ENCODE assay signal across 10 cellular contexts in genomic region chr11:71286701-71287643, GRCh38. TPM values are rescaled to one million over a fixed set of nuclear protein-coding genes. Genes with fewer than 3 reads are reported as not detected.
A peak's percentile ranks its signal among the peaks of the same experiment; 100 is the strongest.
DNase-seq lines count a peak whose midpoint lies in the region; ATAC-seq and TF ChIP-seq lines count a peak whose summit lies in the region.
"Had no signal": no experiment of that assay in that cellular context is flagged by ENCODE, and none has a peak within 500 bp of the region (broad histone marks: within the 10 kb centered on the region; RNA-seq: fewer than 3 reads in every experiment).

No MANE protein-coding gene starts in this region.

- no peaks in the 10 kb centered on the region for H3K4me1 ChIP-seq in Panc1 (ENCODE audit: control insufficient read depth, insufficient read depth, low read length)
- H3K4me1 ChIP-seq in naive thymus-derived CD4-positive, alpha-beta T cell (ENCODE audit: control insufficient read depth in 2 of 2, insufficient read depth in 2 of 2, low read length in 2 of 2): no peaks in the 10 kb centered on the region

- H3K27ac Mint-ChIP-seq in naive thymus-derived CD4-positive, alpha-beta T cell: no peak overlapping the region
- H3K27ac Mint-ChIP-seq: activated naive CD8-positive, alpha-beta T cell treated with anti-CD3 and anti-CD28 coated beads, Interleukin-2, amount 10 ng/mL, durations not matched to agents 7 days and 5 days; memory B cell had no signal

- H3K9me3 Mint-ChIP-seq in naive thymus-derived CD4-positive, alpha-beta T cell: peaks cover 7 to 36% (median 23%) of the 10 kb centered on the region in 11 donors

- H3K9me3 ChIP-seq in Panc1 (ENCODE audit: control insufficient read depth, insufficient read depth, low read depth, low read length): peaks cover 3% of the 10 kb centered on the region; the same call in 1 of the 2 replicates
- peaks cover 0 to 9% (median 0%) of the 10 kb centered on the region in 3 experiments for H3K9me3 ChIP-seq in naive thymus-derived CD4-positive, alpha-beta T cell (ENCODE audit: control insufficient read depth in 2 of 3, low read length in 3 of 3)

- H3K4me1 Mint-ChIP-seq in naive thymus-derived CD4-positive, alpha-beta T cell: no peaks in the 10 kb centered on the region
- H3K4me1 Mint-ChIP-seq: activated naive CD8-positive, alpha-beta T cell treated with anti-CD3 and anti-CD28 coated beads, Interleukin-2, amount 10 ng/mL, durations not matched to agents 7 days and 5 days; memory B cell had no signal

- in situ Hi-C loops in Panc1 (cut with HindIII; ENCODE audit: low pct_unique_long_range_greater_than_20kb, low sequenced_read_pairs): no loop called here

- peak; percentile 83 for ATAC-seq in Panc1
- no peak for ATAC-seq in naive thymus-derived CD4-positive, alpha-beta T cell

- intact Hi-C loops in Panc1 (cut with micrococcal nuclease; ENCODE audit: unreplicated experiment): no loop called here
- intact Hi-C loops in naive thymus-derived CD4-positive, alpha-beta T cell (cut with micrococcal nuclease): no loop called here

- POLR2A ChIA-PET in Panc1 (lab: Charles Lee): no interaction called here
- POLR2A ChIA-PET in naive thymus-derived CD4-positive, alpha-beta T cell (lab: Charles Lee): no interaction called here

- no TSS peak for BruUV-seq in Panc1 (replicated peaks; lab: Mats Ljungman, UMichigan)

- TF ChIP-seq CTCF in Panc1 (IDR thresholded peaks at IDR 0.05): no peak
- TF ChIP-seq CTCF in fibroblast of the aortic adventitia (IDR thresholded peaks at IDR 0.05; ENCODE audit: insufficient read depth, low read length): no peak

- peaks cover 0 to 14% (median 0%) of the 10 kb centered on the region in 5 donors for H3K36me3 Mint-ChIP-seq in naive thymus-derived CD4-positive, alpha-beta T cell
- H3K36me3 Mint-ChIP-seq: activated naive CD8-positive, alpha-beta T cell treated with anti-CD3 and anti-CD28 coated beads, Interleukin-2, amount 10 ng/mL, durations not matched to agents 7 days and 5 days; memory B cell had no signal

- no peak overlapping the region for H3K4me3 ChIP-seq in Panc1 (ENCODE audit: low read depth in 2 of 2, low read length in 2 of 2)
- H3K4me3 ChIP-seq in fibroblast of the aortic adventitia (ENCODE audit: low read depth, low read length): peak overlapping the region; percentile 1
- H3K4me3 ChIP-seq in naive thymus-derived CD4-positive, alpha-beta T cell (ENCODE audit: low read length): no peak overlapping the region

- peaks cover 4 to 33% (median 7%) of the 10 kb centered on the region in 5 donors for H3K27me3 Mint-ChIP-seq in naive thymus-derived CD4-positive, alpha-beta T cell

- no peak overlapping the region for H3K27ac ChIP-seq in Panc1 (ENCODE audit: low read length)
- H3K27ac ChIP-seq in naive thymus-derived CD4-positive, alpha-beta T cell (ENCODE audit: low read depth, low read length): no peak overlapping the region

- DNase-seq in DMS 273 treated with DMSO at 0.1 percent for 48 hours (lab: John Stamatoyannopoulos, UW) (peak; percentile 1), Panc1 (ENCODE audit: low read depth, low spot score) (no peak), fibroblast of the aortic adventitia (ENCODE audit: low read depth) (peak; percentile 97), renal cortical epithelial cell (ENCODE audit: low read depth) (peak; percentile 97), COLO668 (lab: John Stamatoyannopoulos, UW; ENCODE audit: unreplicated experiment) (no peak), Kasumi-1 (lab: John Stamatoyannopoulos, UW) (no peak), NCI-H1105 (lab: John Stamatoyannopoulos, UW) (no peak)
- no peak for DNase-seq in naive thymus-derived CD4-positive, alpha-beta T cell
- DNase-seq: activated naive CD8-positive, alpha-beta T cell treated with anti-CD3 and anti-CD28 coated beads, Interleukin-2, amount 10 ng/mL, durations not matched to agents 7 days and 5 days had no signal

- no peaks in the 10 kb centered on the region for H3K27me3 ChIP-seq in Panc1 (ENCODE audit: control insufficient read depth, insufficient read depth, low read length)
- no peaks in the 10 kb centered on the region for H3K27me3 ChIP-seq in naive thymus-derived CD4-positive, alpha-beta T cell (ENCODE audit: control insufficient read depth in 2 of 2, insufficient read depth in 2 of 2, low read length in 2 of 2)

- H3K36me3 ChIP-seq in Panc1 (ENCODE audit: control insufficient read depth, insufficient read depth, low read length): no peaks in the 10 kb centered on the region
- H3K36me3 ChIP-seq in naive thymus-derived CD4-positive, alpha-beta T cell (ENCODE audit: control insufficient read depth in 2 of 3, insufficient read depth in 3 of 3, low read length in 3 of 3): no peaks in the 10 kb centered on the region

- CTCF ChIA-PET in Panc1 (lab: Charles Lee): no interaction called here
- CTCF ChIA-PET in naive thymus-derived CD4-positive, alpha-beta T cell (lab: Charles Lee): no interaction called here

- H3K4me3 Mint-ChIP-seq in naive thymus-derived CD4-positive, alpha-beta T cell: no peak overlapping the region
- H3K4me3 Mint-ChIP-seq: activated naive CD8-positive, alpha-beta T cell treated with anti-CD3 and anti-CD28 coated beads, Interleukin-2, amount 10 ng/mL, durations not matched to agents 7 days and 5 days; memory B cell had no signal

RNA-seq across cellular contexts. Expression of gene SHANK2, which starts 34.6 kb away (rescaled TPM):
- total RNA-seq in Panc1 (2021; ENCODE audit: unreplicated experiment) (1.7 TPM), fibroblast of the aortic adventitia (ENCODE audit: low replicate concordance) (1.9 and 4.9 TPM in 2 replicates), renal cortical epithelial cell (13.7 and 65.9 TPM in 2 replicates)
- 1.0 TPM for polyA plus RNA-seq in Panc1 (2012; ENCODE audit: insufficient read length)
- under 1 TPM in 2 of 5 experiments, not detected in 3; 0.29 to 0.72 TPM for total RNA-seq in naive thymus-derived CD4-positive, alpha-beta T cell
- not detected for polyA plus RNA-seq in naive thymus-derived CD4-positive, alpha-beta T cell
- total RNA-seq: activated naive CD8-positive, alpha-beta T cell treated with anti-CD3 and anti-CD28 coated beads, Interleukin-2, amount 10 ng/mL, durations not matched to agents 7 days and 5 days had no signal

Comparison
In these comparisons a context has a peak if more than half of its experiments do, and no peak if none do; other contexts are left out.
1. DNase-seq: peak in DMS 273 treated with DMSO at 0.1 percent for 48 hours (single experiment), fibroblast of the aortic adventitia (single experiment) and renal cortical epithelial cell (single experiment); none in Panc1 (single experiment), naive thymus-derived CD4-positive, alpha-beta T cell (0 of 9), COLO668 (single experiment), Kasumi-1 (0 of 2) and NCI-H1105 (single experiment).